Comparison of ENCODE assay signal across 6 cellular contexts in the genomic region with DNA sequence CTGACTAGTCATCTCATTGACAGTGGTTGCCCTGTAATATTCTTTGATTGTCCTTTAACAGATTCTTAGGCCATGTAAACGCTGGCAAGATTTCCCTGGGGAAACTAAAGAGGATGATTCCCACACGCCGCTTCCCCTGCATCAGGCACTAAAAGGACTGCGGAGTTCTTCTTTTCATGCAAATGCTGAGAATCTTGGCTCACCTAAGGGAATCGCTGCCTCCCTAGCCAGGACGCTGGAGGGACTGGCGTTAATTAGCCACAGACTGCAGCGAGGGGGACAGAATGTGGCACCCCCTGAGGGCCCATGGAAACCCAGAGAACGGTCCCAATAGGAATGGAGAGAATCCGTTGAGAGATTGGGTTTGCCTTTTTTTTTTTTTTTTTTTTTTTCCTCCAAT. TPM values are rescaled to one million over a fixed set of nuclear protein-coding genes. Genes with fewer than 3 reads are reported as not detected.
"Had no signal": no experiment of that assay in that cellular context is flagged by ENCODE, and none has a peak within 500 bp of the region (broad histone marks: within the 10 kb centered on the region; RNA-seq: fewer than 3 reads in every experiment).

No MANE protein-coding gene starts in this region.

RNA-seq across cellular contexts. Expression of gene TEX28, which starts 8.5 kb away (rescaled TPM):
- total RNA-seq: HepG2, HT-29, HT1080, IMR-90, K562 had no signal
- polyA plus RNA-seq: HepG2, IgD-negative memory B cell, IMR-90, K562 had no signal

RNA-seq across cellular contexts. Expression of gene TKTL1, which starts 9.2 kb away (rescaled TPM):
- total RNA-seq: HepG2, HT-29, HT1080, IMR-90 had no signal
- polyA plus RNA-seq: HepG2, IMR-90 had no signal

RNA-seq across cellular contexts. Expression of gene OPN1MW3, which starts 29.0 kb away (rescaled TPM):
- total RNA-seq: HepG2, HT-29, HT1080, IMR-90, K562 had no signal
- polyA plus RNA-seq: HepG2, IgD-negative memory B cell, IMR-90, K562 had no signal
